8 cellular contexts compared by ENCODE assay signal in genomic region chr19:13117772-13118423, GRCh38. TPM values are rescaled to one million over a fixed set of nuclear protein-coding genes. Genes with fewer than 3 reads are reported as not detected.
DNase-seq lines count a peak whose midpoint lies in the region; ATAC-seq and TF ChIP-seq lines count a peak whose summit lies in the region.

Gene NACC1, plus strand, starts transcription at chr19:13118264. Its CDS starts 16,944 bp downstream, at chr19:13135208.

- 6% methylated on average over 29 of the region's 65 CpGs for WGBS in right lobe of liver (ENCODE audit: insufficient coverage, low coverage, low lambda C conversion rate, missing lambda C conversion rate)

- H3K27ac ChIP-seq in right lobe of liver, result peak within 1 kb of the TSS; percentile 42 to 56 (median 49)

- no peak for TF ChIP-seq CTCF in right lobe of liver (IDR thresholded peaks at IDR 0.05)

- no peaks in the 10 kb centered on the region for H3K27me3 ChIP-seq in right lobe of liver

- H3K9me3 ChIP-seq in right lobe of liver, result no peaks in the 10 kb centered on the region

- TF ChIP-seq POLR2A in right lobe of liver (IDR thresholded peaks at IDR 0.05), result no peak

- ATAC-seq in GM19035 (IDR thresholded peaks at IDR 0.05; ENCODE audit: unreplicated experiment) (peak; percentile 51), HG03442 (IDR thresholded peaks at IDR 0.05; ENCODE audit: unreplicated experiment) (peak; percentile 64), right lobe of liver (peak; percentile 87 to 95 (median 90))

- H3K36me3 ChIP-seq in right lobe of liver, result peaks cover 0 to 12% (median 0%) of the 10 kb centered on the region in 4 donors

- intact Hi-C loops in right lobe of liver (cut with DNase I), result no loop called here

- H3K4me3 ChIP-seq in right lobe of liver, result peak within 1 kb of the TSS; percentile 97 to 99 (median 98)

- DNase-seq in AG08396 (ENCODE audit: low spot score), result peak; percentile 98
- DNase-seq in NCI-H69 (lab: John Stamatoyannopoulos, UW), result peak; percentile 99
- peak; percentile 88 to 91 for DNase-seq in activated CD4-positive, alpha-beta T cell treated with anti-CD3 and anti-CD28 coated beads, Interleukin-2, amount 50 U/mL, for 48 hours
- peak; percentile 60 to 91 for DNase-seq in dermis microvascular lymphatic vessel endothelial cell (ENCODE audit: low read depth in 2 of 2)
- DNase-seq in right lobe of liver, result peak; percentile 91 to 93 (median 92)
- DNase-seq in stimulated activated CD4-positive, alpha-beta T cell treated with anti-CD3 and anti-CD28 coated beads, Interleukin-4, amount 100 ng/mL, for 24 hours, result peak; percentile 89

- peaks cover 0 to 16% (median 7%) of the 10 kb centered on the region in 4 donors for H3K4me1 ChIP-seq in right lobe of liver

RNA-seq across cellular contexts. Expression of gene NACC1, which starts in this region (rescaled TPM):
- total RNA-seq in dermis microvascular lymphatic vessel endothelial cell (36.2 and 46.7 TPM in 2 replicates), right lobe of liver (10 to 100 TPM; 19.2 to 30.3 (median 26.4) TPM)

Comparison
In these comparisons a context has a peak if more than half of its experiments do, and no peak if none do; other contexts are left out.
1. Peak in every context shown above with its lines: DNase-seq, ATAC-seq, H3K4me3 ChIP-seq and H3K27ac ChIP-seq.